8 cellular contexts compared by ENCODE assay signal in the genomic region with DNA sequence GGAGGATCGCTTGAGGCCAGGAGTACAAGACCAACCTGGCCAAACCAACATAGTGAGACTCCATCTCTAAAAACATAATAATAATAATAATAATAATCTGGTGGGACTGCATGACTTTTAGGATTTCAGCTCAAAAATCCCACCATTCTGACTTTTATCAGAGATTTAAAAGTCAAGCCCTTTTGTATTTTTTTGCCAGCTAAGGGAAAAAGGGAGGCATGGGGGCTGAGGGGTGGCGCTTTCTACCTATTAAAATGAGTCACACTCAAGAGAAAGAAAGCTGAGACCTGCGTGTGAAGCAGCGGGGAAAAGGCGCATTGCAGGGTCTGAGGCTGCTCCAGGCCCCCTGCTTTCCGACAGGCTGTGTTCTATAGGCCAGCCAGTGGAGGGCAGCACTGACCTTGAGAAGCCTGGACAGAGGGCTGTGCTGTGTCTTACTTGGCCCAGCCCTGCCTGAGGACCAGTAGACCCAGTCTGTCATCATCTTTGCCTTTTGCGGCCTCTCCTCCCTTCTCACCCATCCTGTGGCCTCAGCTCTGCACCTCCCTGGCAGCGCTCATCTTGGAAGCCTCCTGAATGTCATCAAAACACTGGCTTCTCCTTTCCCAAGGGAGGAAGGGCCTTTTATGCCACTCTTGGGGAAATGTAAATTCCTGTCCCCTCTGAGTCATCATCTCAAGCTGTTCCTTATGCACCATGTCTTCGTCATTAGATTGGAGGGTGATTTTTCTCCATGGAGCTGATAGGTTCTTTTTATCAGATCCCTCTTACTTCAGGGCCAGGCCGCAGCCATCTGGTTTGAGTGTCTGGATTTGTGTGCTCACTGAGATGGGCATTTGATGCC. TPM values are rescaled to one million over a fixed set of nuclear protein-coding genes. Genes with fewer than 3 reads are reported as not detected.
DNase-seq lines count a peak whose midpoint lies in the region; ATAC-seq and TF ChIP-seq lines count a peak whose summit lies in the region.

No MANE protein-coding gene starts in this region.

- no peak overlapping the region for H3K9ac ChIP-seq in SU-DHL-6 (ENCODE audit: low read length)

- no peak for TF ChIP-seq POLR2A in transverse colon (IDR thresholded peaks at IDR 0.05)

- H3K27ac ChIP-seq in SU-DHL-6 (ENCODE audit: low read depth, low read length) (no peak overlapping the region), transverse colon (no peak overlapping the region)

- H4K20me1 ChIP-seq in SU-DHL-6 (ENCODE audit: low read depth, low read length): no peaks in the 10 kb centered on the region

- no peaks in the 10 kb centered on the region for H3K36me3 ChIP-seq in SU-DHL-6 (ENCODE audit: low read length)
- peaks cover 0 to 57% (median 19%) of the 10 kb centered on the region in 4 donors for H3K36me3 ChIP-seq in transverse colon

- in situ Hi-C loops in transverse colon (cut with MboI; ENCODE audit: low pct_ligation_motif_present in 1 of 4, low pct_unique_long_range_greater_than_20kb in 1 of 4, low sequenced_read_pairs in 3 of 4): no loop called here

- no peaks in the 10 kb centered on the region for H3K79me2 ChIP-seq in SU-DHL-6 (ENCODE audit: insufficient read depth, low read length)

- no peaks in the 10 kb centered on the region for H3F3A ChIP-seq in SU-DHL-6 (ENCODE audit: insufficient read depth)

- H3K4me1 ChIP-seq in transverse colon: no peaks in the 10 kb centered on the region

- H3K4me3 ChIP-seq in SU-DHL-6 (ENCODE audit: insufficient read depth, low read length, poor library complexity, severe bottlenecking): no peak overlapping the region
- H3K4me3 ChIP-seq in transverse colon: no peak overlapping the region

- no peak overlapping the region for H3K27ac Mint-ChIP-seq in memory B cell

- no peak for TF ChIP-seq EP300 in transverse colon (IDR thresholded peaks at IDR 0.05; ENCODE audit: low read depth)

- no peaks in the 10 kb centered on the region for H3K27me3 ChIP-seq in SU-DHL-6 (ENCODE audit: low read length)
- no peaks in the 10 kb centered on the region for H3K27me3 ChIP-seq in transverse colon

- H2AFZ ChIP-seq in SU-DHL-6 (ENCODE audit: low read depth, low read length, severe bottlenecking): no peak overlapping the region

- no peak overlapping the region for H3K4me2 ChIP-seq in SU-DHL-6 (ENCODE audit: low read depth, low read length, poor library complexity, severe bottlenecking)

- WGBS in transverse colon (ENCODE audit: low coverage in 1 of 2), 2 donors: 63 to 81% methylated on average over 3 to 10 of the region's 10 CpGs

- H3K27me3 Mint-ChIP-seq in activated T-cell treated with anti-CD3 and anti-CD28 coated beads, Interleukin-2, amount 50 U/mL, for 4 hours (ENCODE audit: low read depth): no peaks in the 10 kb centered on the region
- H3K27me3 Mint-ChIP-seq in memory B cell: no peaks in the 10 kb centered on the region

- peak; percentile 28 for TF ChIP-seq CTCF in SU-DHL-6 (IDR thresholded peaks at IDR 0.05; ENCODE audit: insufficient read depth, low read length, poor library complexity, severe bottlenecking)
- peak; percentile 34 to 62 (median 54) for TF ChIP-seq CTCF in transverse colon (IDR thresholded peaks at IDR 0.05)

- H3K9me3 ChIP-seq in SU-DHL-6 (ENCODE audit: insufficient read depth, low read length) (no peaks in the 10 kb centered on the region), transverse colon (no peaks in the 10 kb centered on the region)

- ATAC-seq in activated T-cell treated with anti-CD3 and anti-CD28 coated beads, Interleukin-2, amount 50 U/mL, for 4 hours: peak; percentile 46 to 58
- ATAC-seq in memory B cell (ENCODE audit: low read depth): peak; percentile 79
- no peak for ATAC-seq in HG02642 (IDR thresholded peaks at IDR 0.05; ENCODE audit: poor library complexity, unreplicated experiment)

- no peak overlapping the region for H3K4me3 Mint-ChIP-seq in activated T-cell treated with anti-CD3 and anti-CD28 coated beads, Interleukin-2, amount 50 U/mL, for 4 hours
- no peak overlapping the region for H3K4me3 Mint-ChIP-seq in memory B cell

- no peaks in the 10 kb centered on the region for H3K9me3 Mint-ChIP-seq in activated T-cell treated with anti-CD3 and anti-CD28 coated beads, Interleukin-2, amount 50 U/mL, for 4 hours
- H3K9me3 Mint-ChIP-seq in memory B cell: no peaks in the 10 kb centered on the region

- DNase-seq in activated T-cell treated with anti-CD3 and anti-CD28 coated beads, Interleukin-2, amount 50 U/mL, for 4 hours: no peak
- no peak for DNase-seq in activated T-cell treated with anti-CD3 and anti-CD28 coated beads, Interleukin-2, amount 50 U/mL, for 1 hour
- peak; percentile 48 for DNase-seq in MV-4-11 (lab: John Stamatoyannopoulos, UW)
- peak; percentile 81 for DNase-seq in ecto neural progenitor cell (ENCODE audit: low spot score)
- peak; percentile 31 to 40 for DNase-seq in memory B cell (ENCODE audit: low spot score in 2 of 2)
- DNase-seq in transverse colon: no peak

- H3K36me3 Mint-ChIP-seq in activated T-cell treated with anti-CD3 and anti-CD28 coated beads, Interleukin-2, amount 50 U/mL, for 4 hours (ENCODE audit: insufficient read depth): peaks cover 52% of the 10 kb centered on the region
- H3K36me3 Mint-ChIP-seq in memory B cell: peaks cover 45% of the 10 kb centered on the region

- H3K4me1 Mint-ChIP-seq in activated T-cell treated with anti-CD3 and anti-CD28 coated beads, Interleukin-2, amount 50 U/mL, for 4 hours (ENCODE audit: low read depth): no peaks in the 10 kb centered on the region
- peaks cover 2% of the 10 kb centered on the region for H3K4me1 Mint-ChIP-seq in memory B cell

- intact Hi-C loops in transverse colon (cut with DNase I; ENCODE audit: low total_unique reads): no loop called here

- no peaks in the 10 kb centered on the region for H3K9me2 ChIP-seq in SU-DHL-6 (replicated peaks; ENCODE audit: insufficient read depth, low read length)

RNA-seq across cellular contexts. Expression of gene MAPK8IP1, which starts 12.7 kb away (rescaled TPM):
- 1 to 10 TPM in 1 of 3 donors, under 1 TPM in 2; 0.71 to 1.4 (median 0.87) TPM for total RNA-seq in activated T-cell treated with anti-CD3 and anti-CD28 coated beads, Interleukin-2, amount 50 U/mL, for 4 hours
- total RNA-seq in transverse colon: 10 to 100 TPM in 1 of 4 donors, 1 to 10 TPM in 3; 1.9 to 11.1 (median 2.6) TPM

RNA-seq across cellular contexts. Expression of gene CRY2, which starts 25.5 kb away (rescaled TPM):
- total RNA-seq in activated T-cell treated with anti-CD3 and anti-CD28 coated beads, Interleukin-2, amount 50 U/mL, for 4 hours: 10 to 100 TPM; 19.7 to 21.9 (median 19.9) TPM
- 10 to 100 TPM; 42.2 to 73.6 (median 50.2) TPM for total RNA-seq in transverse colon

RNA-seq across cellular contexts. Expression of gene FREY1, which starts 34.3 kb away (rescaled TPM):
- total RNA-seq in activated T-cell treated with anti-CD3 and anti-CD28 coated beads, Interleukin-2, amount 50 U/mL, for 4 hours: 1 to 10 TPM; 2.3 to 3.3 (median 2.4) TPM
- 1 to 10 TPM in 1 of 4 donors, under 1 TPM in 1, not detected in 2; 0.82 to 2.7 TPM for total RNA-seq in transverse colon

RNA-seq across cellular contexts. Expression of gene PEX16, which starts 44.9 kb away (rescaled TPM):
- 10 to 100 TPM; 44.6 to 52.6 (median 50.7) TPM for total RNA-seq in activated T-cell treated with anti-CD3 and anti-CD28 coated beads, Interleukin-2, amount 50 U/mL, for 4 hours
- 100 to 1,000 TPM in 1 of 4 donors, 10 to 100 TPM in 3; 31.3 to 111 (median 51.9) TPM for total RNA-seq in transverse colon

RNA-seq across cellular contexts. Expression of gene LARGE2, which starts 49.7 kb away (rescaled TPM):
- 1 to 10 TPM; 1.8 to 6.0 (median 3.6) TPM for total RNA-seq in activated T-cell treated with anti-CD3 and anti-CD28 coated beads, Interleukin-2, amount 50 U/mL, for 4 hours
- 1 to 10 TPM in 1 of 4 donors, under 1 TPM in 2, not detected in 1; 0.55 to 1.3 (median 0.60) TPM for total RNA-seq in transverse colon

Comparison
In these comparisons a context has a peak if more than half of its experiments do, and no peak if none do; other contexts are left out.
1. DNase-seq: peak in MV-4-11 (single experiment), ecto neural progenitor cell (single experiment) and memory B cell (2 of 2); none in activated T-cell treated with anti-CD3 and anti-CD28 coated beads, Interleukin-2, amount 50 U/mL, for 4 hours (single experiment), activated T-cell treated with anti-CD3 and anti-CD28 coated beads, Interleukin-2, amount 50 U/mL, for 1 hour (single experiment) and transverse colon (single experiment).